8 cellular contexts compared by ENCODE assay signal in genomic region chr5:119074419-119074818, GRCh38. TPM values are rescaled to one million over a fixed set of nuclear protein-coding genes. Genes with fewer than 3 reads are reported as not detected.
A peak's percentile ranks its signal among the peaks of the same experiment; 100 is the strongest.
DNase-seq lines count a peak whose midpoint lies in the region; ATAC-seq and TF ChIP-seq lines count a peak whose summit lies in the region.

No MANE protein-coding gene starts in this region.

- H3K27me3 Mint-ChIP-seq in IgD-negative memory B cell: no peaks in the 10 kb centered on the region
- peaks cover 6 to 13% (median 7%) of the 10 kb centered on the region in 3 donors for H3K27me3 Mint-ChIP-seq in immature natural killer cell (ENCODE audit: low read depth in 3 of 3)

- peaks cover 80% of the 10 kb centered on the region for H3K79me2 ChIP-seq in hepatocyte

- H3K36me3 ChIP-seq in hepatocyte (replicated peaks; ENCODE audit: insufficient read depth, low read depth): no peaks in the 10 kb centered on the region
- H3K36me3 ChIP-seq in colonic mucosa: no peaks in the 10 kb centered on the region

- H2AFZ ChIP-seq in hepatocyte: no peak overlapping the region

- H3K9me3 Mint-ChIP-seq in IgD-negative memory B cell: no peaks in the 10 kb centered on the region
- H3K9me3 Mint-ChIP-seq in immature natural killer cell: no peaks in the 10 kb centered on the region

- H3K4me3 ChIP-seq in hepatocyte (no peak overlapping the region), colonic mucosa (no peak overlapping the region)

- TF ChIP-seq CTCF in hepatocyte (IDR thresholded peaks at IDR 0.05; ENCODE audit: poor library complexity) (no peak), colonic mucosa (IDR thresholded peaks at IDR 0.05) (no peak)

- no peaks in the 10 kb centered on the region for H3K9me3 ChIP-seq in hepatocyte (ENCODE audit: low read depth)
- no peaks in the 10 kb centered on the region for H3K9me3 ChIP-seq in colonic mucosa

- intact Hi-C loops in colonic mucosa (cut with DNase I): no loop called here

- no peak overlapping the region for H3K9ac ChIP-seq in colonic mucosa (ENCODE audit: low read depth in 2 of 2, low read length in 2 of 2)

- peaks cover 21% of the 10 kb centered on the region for H3K4me1 ChIP-seq in hepatocyte (ENCODE audit: insufficient read depth)
- H3K4me1 ChIP-seq in colonic mucosa: no peaks in the 10 kb centered on the region

- H3K27me3 ChIP-seq in hepatocyte (no peaks in the 10 kb centered on the region), colonic mucosa (no peaks in the 10 kb centered on the region)

- H3K4me3 Mint-ChIP-seq in IgD-negative memory B cell (peak overlapping the region; percentile 90 to 99 (median 92)), immature natural killer cell (peak overlapping the region in 2 of 5 donors; percentile 0 to 34)

- H3K27ac ChIP-seq in hepatocyte: no peak overlapping the region
- no peak overlapping the region for H3K27ac ChIP-seq in colonic mucosa

- H4K20me1 ChIP-seq in hepatocyte (ENCODE audit: insufficient read depth, poor library complexity, severe bottlenecking): peaks cover 24% of the 10 kb centered on the region

- DNase-seq in hepatocyte (ENCODE audit: low spot score) (no peak), colonic mucosa (no peak), foreskin melanocyte (no peak), immature natural killer cell (no peak)

- peak overlapping the region; percentile 79 for H3K4me2 ChIP-seq in hepatocyte

- H3K27ac Mint-ChIP-seq in IgD-negative memory B cell (peak overlapping the region; percentile 70 to 95 (median 79)), immature natural killer cell (peak overlapping the region in 2 of 6 donors; percentile 13 to 14)

- H3K36me3 Mint-ChIP-seq in IgD-negative memory B cell: peaks cover 6% of the 10 kb centered on the region
- H3K36me3 Mint-ChIP-seq in immature natural killer cell: no peaks in the 10 kb centered on the region

- no peaks in the 10 kb centered on the region for H3K9me2 ChIP-seq in hepatocyte (replicated peaks; ENCODE audit: insufficient read depth)

- peak; percentile 29 for ATAC-seq in GM18520 (IDR thresholded peaks at IDR 0.05; ENCODE audit: unreplicated experiment)
- ATAC-seq in GM21825 (IDR thresholded peaks at IDR 0.05; ENCODE audit: unreplicated experiment): peak; percentile 21
- no peak for ATAC-seq in GM21723 (IDR thresholded peaks at IDR 0.05; ENCODE audit: unreplicated experiment)

- H3K4me1 Mint-ChIP-seq in IgD-negative memory B cell: peaks cover 37 to 50% (median 40%) of the 10 kb centered on the region in 3 donors
- H3K4me1 Mint-ChIP-seq in immature natural killer cell: peaks cover 48 to 65% of the 10 kb centered on the region in 2 donors

- 87% methylated on average over 3 of the region's 3 CpGs for WGBS in hepatocyte (ENCODE audit: low lambda C conversion rate, missing lambda C conversion rate)

RNA-seq across cellular contexts. Expression of gene DMXL1, which starts 3.5 kb away (rescaled TPM):
- 41.0 TPM for polyA plus RNA-seq in IgD-negative memory B cell
- total RNA-seq in hepatocyte: 46.1 and 54.6 TPM in 2 replicates
- polyA plus RNA-seq in hepatocyte: 13.3 and 17.3 TPM in 2 replicates
- 10 to 100 TPM; 28.7 to 38.3 TPM for total RNA-seq in colonic mucosa
- 10 to 100 TPM; 14.0 to 15.6 (median 14.7) TPM for polyA plus RNA-seq in immature natural killer cell
